In the genomic region with DNA sequence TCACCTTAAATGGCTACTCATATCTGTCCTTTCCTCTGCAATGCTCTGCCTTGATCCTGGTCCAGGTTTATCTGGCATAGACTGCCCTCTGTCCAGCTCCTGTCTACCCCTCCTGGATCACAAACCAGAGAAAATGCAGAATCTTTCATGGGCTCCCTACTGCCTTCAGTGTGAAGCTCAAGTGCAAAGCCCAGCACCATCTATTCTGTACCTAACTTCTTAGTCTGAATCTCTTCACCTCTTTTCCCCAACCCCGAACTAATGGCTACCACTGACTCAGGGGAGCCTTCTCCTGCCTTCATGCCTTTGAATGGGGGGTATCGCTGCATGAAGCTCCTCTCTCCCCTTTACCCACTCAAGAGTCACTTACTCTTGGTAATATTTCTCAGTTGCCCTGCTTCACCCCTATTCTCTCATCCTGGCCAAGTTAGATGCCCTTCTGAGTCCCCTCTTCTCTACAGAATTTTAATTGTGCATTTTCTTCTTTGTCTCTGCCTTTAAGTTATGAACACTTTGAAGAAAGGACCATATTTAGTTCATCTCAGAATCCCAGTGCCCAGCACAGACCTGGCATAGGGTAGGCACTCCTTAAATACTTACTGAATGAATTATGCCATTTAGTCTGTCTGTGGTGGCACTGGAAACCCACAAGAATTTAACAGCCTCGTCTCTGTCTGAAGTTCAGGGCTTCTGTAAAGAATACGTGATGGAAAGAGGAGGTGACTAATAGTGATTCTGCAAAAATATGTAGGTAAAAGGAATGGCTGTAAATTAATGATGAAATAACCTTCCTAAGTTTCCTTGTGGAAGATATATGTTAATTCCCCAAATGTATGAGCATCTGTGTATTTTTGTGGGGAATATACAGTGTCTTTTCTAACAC, we compare ENCODE assay signal across 9 cellular contexts.
DNase-seq lines count a peak whose midpoint lies in the region; ATAC-seq and TF ChIP-seq lines count a peak whose summit lies in the region.
"Had no signal": no experiment of that assay in that cellular context is flagged by ENCODE, and none has a peak within 500 bp of the region (broad histone marks: within the 10 kb centered on the region; RNA-seq: fewer than 3 reads in every experiment).

No MANE protein-coding gene starts in this region.

- no peaks in the 10 kb centered on the region for H3K9me3 ChIP-seq in T-helper 17 cell (ENCODE audit: control insufficient read depth, low read length, poor library complexity, severe bottlenecking)

- no peak for TF ChIP-seq CTCF in fibroblast of pulmonary artery (IDR thresholded peaks at IDR 0.05; ENCODE audit: low read length, missing control alignments)

- DNase-seq in stimulated activated CD4-positive, alpha-beta T cell treated with anti-CD3 and anti-CD28 coated beads, Interleukin-4, amount 100 ng/mL, for 24 hours = peak; percentile 43
- no peak for DNase-seq in stimulated activated CD4-positive, alpha-beta T cell treated with anti-CD3 and anti-CD28 coated beads, Interleukin-1b, Interleukin-23, amount 100 ng/mL, for 48 hours
- no peak for DNase-seq in T-helper 17 cell
- peak; percentile 73 for DNase-seq in fibroblast of pulmonary artery (ENCODE audit: low read depth)
- DNase-seq in T-helper 2 cell treated with Interferon-gamma antibody and Interleukin-4, amounts not matched to agents 5 μg/mL and 100 μg/mL, for 36 hours (ENCODE audit: low spot score) = no peak
- no peak for DNase-seq in NCI-H2107 (lab: John Stamatoyannopoulos, UW)
- DNase-seq: amygdala had no signal

- peak overlapping the region; percentile 47 for H3K27ac Mint-ChIP-seq in T-helper 17 cell
- H3K27ac Mint-ChIP-seq in T-helper 2 cell treated with Interferon-gamma antibody and Interleukin-4, amounts not matched to agents 5 μg/mL and 100 μg/mL, for 36 hours = no peak overlapping the region

- H3K36me3 Mint-ChIP-seq in T-helper 17 cell (ENCODE audit: low read depth) = no peaks in the 10 kb centered on the region
- H3K36me3 Mint-ChIP-seq in T-helper 2 cell treated with Interferon-gamma antibody and Interleukin-4, amounts not matched to agents 5 μg/mL and 100 μg/mL, for 36 hours (ENCODE audit: low read depth) = peaks cover 2% of the 10 kb centered on the region

- no peak overlapping the region for H3K4me3 Mint-ChIP-seq in T-helper 17 cell
- H3K4me3 Mint-ChIP-seq in T-helper 2 cell treated with Interferon-gamma antibody and Interleukin-4, amounts not matched to agents 5 μg/mL and 100 μg/mL, for 36 hours = no peak overlapping the region

- H3K4me1 Mint-ChIP-seq in T-helper 17 cell = peaks cover 36% of the 10 kb centered on the region
- peaks cover 59% of the 10 kb centered on the region for H3K4me1 Mint-ChIP-seq in T-helper 2 cell treated with Interferon-gamma antibody and Interleukin-4, amounts not matched to agents 5 μg/mL and 100 μg/mL, for 36 hours (ENCODE audit: low read depth)

- no peak for ATAC-seq in T-helper 17 cell
- no peak for ATAC-seq in HG02798 (IDR thresholded peaks at IDR 0.05; ENCODE audit: poor library complexity, unreplicated experiment)
- ATAC-seq in HG03442 (IDR thresholded peaks at IDR 0.05; ENCODE audit: unreplicated experiment) = no peak

- no peaks in the 10 kb centered on the region for H3K27me3 Mint-ChIP-seq in T-helper 17 cell
- no peaks in the 10 kb centered on the region for H3K27me3 Mint-ChIP-seq in T-helper 2 cell treated with Interferon-gamma antibody and Interleukin-4, amounts not matched to agents 5 μg/mL and 100 μg/mL, for 36 hours (ENCODE audit: low read depth)

- H3K4me3 ChIP-seq in fibroblast of pulmonary artery (replicated peaks; ENCODE audit: low read depth, low read length) = no peak overlapping the region

- peaks cover 8% of the 10 kb centered on the region for H3K9me3 Mint-ChIP-seq in T-helper 2 cell treated with Interferon-gamma antibody and Interleukin-4, amounts not matched to agents 5 μg/mL and 100 μg/mL, for 36 hours

Comparison
In these comparisons a context has a peak if more than half of its experiments do, and no peak if none do; other contexts are left out.
1. DNase-seq: peak in stimulated activated CD4-positive, alpha-beta T cell treated with anti-CD3 and anti-CD28 coated beads, Interleukin-4, amount 100 ng/mL, for 24 hours (single experiment) and fibroblast of pulmonary artery (single experiment); none in stimulated activated CD4-positive, alpha-beta T cell treated with anti-CD3 and anti-CD28 coated beads, Interleukin-1b, Interleukin-23, amount 100 ng/mL, for 48 hours (single experiment), T-helper 17 cell (0 of 3), T-helper 2 cell treated with Interferon-gamma antibody and Interleukin-4, amounts not matched to agents 5 μg/mL and 100 μg/mL, for 36 hours (single experiment) and NCI-H2107 (single experiment).